In genomic region chr17:2394775-2395191, GRCh38 we compare ENCODE assay signal across 9 cellular contexts. TPM values are rescaled to one million over a fixed set of nuclear protein-coding genes. Genes with fewer than 3 reads are reported as not detected.
DNase-seq lines count a peak whose midpoint lies in the region; ATAC-seq, FAIRE-seq and TF ChIP-seq lines count a peak whose summit lies in the region.
"Had no signal": no experiment of that assay in that cellular context is flagged by ENCODE, and none has a peak within 500 bp of the region (broad histone marks: within the 10 kb centered on the region; RNA-seq: fewer than 3 reads in every experiment).

No MANE protein-coding gene starts in this region.

- 90% methylated on average over 11 of the region's 16 CpGs; no CpG with 5 or more reads in 1 of the 2 experiments for WGBS in H1 (ENCODE audit: extremely low coverage in 1 of 2, insufficient coverage in 1 of 2, insufficient read length in 1 of 2, insufficient replicate concordance in 2 of 2, low coverage in 1 of 2, low lambda C conversion rate in 2 of 2, missing lambda C conversion rate in 1 of 2), 2 experiments

- no peaks in the 10 kb centered on the region for H3K27me3 Mint-ChIP-seq in stimulated activated naive CD8-positive, alpha-beta T cell treated with anti-CD3 and anti-CD28 coated beads, Interleukin-15, Interleukin-2, amounts not matched to agents 100 ng/mL and 50 ng/mL, for 24 hours
- peaks cover 21% of the 10 kb centered on the region for H3K27me3 Mint-ChIP-seq in neural progenitor cell (ENCODE audit: insufficient read depth, low read depth)

- no peak overlapping the region for H3K56ac ChIP-seq in H1 (replicated peaks; ENCODE audit: insufficient read length, low read depth, low read length)

- no peak overlapping the region for H2AK5ac ChIP-seq in H1 (ENCODE audit: low read depth, low read length)

- CTCF ChIA-PET in H1 (lab: Charles Lee; ENCODE audit: partially characterized antibody): interaction anchor here (1.8 kb wide), 1 partner anchor 12 kb away, joined by 6 read pairs; no protein-coding TSS in a partner anchor

- peaks cover 66% of the 10 kb centered on the region for H3F3A ChIP-seq in neural progenitor cell (ENCODE audit: low read depth)

- no peak overlapping the region for H3K14ac ChIP-seq in H1 (ENCODE audit: insufficient read length)

- no peak for TF ChIP-seq POLR2A in H1 (IDR thresholded peaks at IDR 0.05; ENCODE audit: control extremely low read depth in 1 of 2, low read depth in 2 of 2, low read length in 2 of 2)

- H3K36me3 Mint-ChIP-seq in stimulated activated naive CD8-positive, alpha-beta T cell treated with anti-CD3 and anti-CD28 coated beads, Interleukin-15, Interleukin-2, amounts not matched to agents 100 ng/mL and 50 ng/mL, for 24 hours (ENCODE audit: low read depth): peaks cover 6% of the 10 kb centered on the region
- no peaks in the 10 kb centered on the region for H3K36me3 Mint-ChIP-seq in neural progenitor cell

- no peak overlapping the region for H2BK20ac ChIP-seq in H1 (ENCODE audit: low read length)

- H2BK120ac ChIP-seq in H1 (replicated peaks; ENCODE audit: low read depth, low read length): no peak overlapping the region

- H3K9me3 ChIP-seq in H1 (ENCODE audit: insufficient read depth in 2 of 2, low read depth in 1 of 2, low read length in 1 of 2): no peaks in the 10 kb centered on the region
- no peaks in the 10 kb centered on the region for H3K9me3 ChIP-seq in neural progenitor cell (ENCODE audit: low read depth)
- H3K9me3 ChIP-seq in SJCRH30 (replicated peaks): no peaks in the 10 kb centered on the region

- POLR2A ChIA-PET in H1 (lab: Charles Lee; ENCODE audit: partially characterized antibody): no interaction called here

- H2BK5ac ChIP-seq in H1 (ENCODE audit: low read depth, low read length): no peak overlapping the region

- no peak overlapping the region for H4K8ac ChIP-seq in H1 (ENCODE audit: extremely low read depth, insufficient read depth, low read length)

- H3K4me3 ChIP-seq in H1 (ENCODE audit: extremely low read depth in 1 of 4, insufficient read depth in 2 of 4, low read depth in 3 of 4, low read length in 4 of 4) (no peak overlapping the region), neural progenitor cell (no peak overlapping the region), SJCRH30 (no peak overlapping the region)

- H3K36me3 ChIP-seq in H1 (ENCODE audit: control insufficient read depth in 2 of 4, insufficient read depth in 4 of 4, low read length in 3 of 4): no peaks in the 10 kb centered on the region
- no peaks in the 10 kb centered on the region for H3K36me3 ChIP-seq in neural progenitor cell
- no peaks in the 10 kb centered on the region for H3K36me3 ChIP-seq in SJCRH30

- no peaks in the 10 kb centered on the region for H3K27me3 ChIP-seq in H1 (replicated peaks in 1 of 4; ENCODE audit: control insufficient read depth in 3 of 4, extremely low read depth in 1 of 4, insufficient read depth in 3 of 4, low read length in 3 of 4)
- H3K27me3 ChIP-seq in neural progenitor cell: no peaks in the 10 kb centered on the region
- H3K27me3 ChIP-seq in SJCRH30: no peaks in the 10 kb centered on the region

- DNase-seq in stimulated activated naive CD8-positive, alpha-beta T cell treated with anti-CD3 and anti-CD28 coated beads, Interleukin-15, Interleukin-2, amounts not matched to agents 100 U/mL and 50 U/mL, for 24 hours: no peak
- DNase-seq in H1 (ENCODE audit: low read depth in 1 of 2, low spot score in 2 of 2): no peak
- DNase-seq in neural progenitor cell (ENCODE audit: low spot score): no peak
- DNase-seq in NK-92 (lab: John Stamatoyannopoulos, UW; ENCODE audit: unreplicated experiment): no peak
- DNase-seq in activated CD4-positive, CD25-positive, alpha-beta regulatory T cell (lab: John Stamatoyannopoulos, UW): no peak
- DNase-seq in SW480 (ENCODE audit: low spot score): no peak
- no peak for DNase-seq in SJCRH30
- DNase-seq: NCI-H2081 treated with DMSO at 0.1 percent for 48 hours had no signal

- H2BK12ac ChIP-seq in H1 (ENCODE audit: low read depth, low read length): 0 out of 2 replicates have a peak overlapping the region, but pooled peaks have one; percentile 39

- no peak overlapping the region for H3K18ac ChIP-seq in H1 (ENCODE audit: extremely low read depth, low read length)

- H3K79me1 ChIP-seq in H1 (ENCODE audit: low read depth, low read length): peaks cover 28% of the 10 kb centered on the region

- peaks cover 22% of the 10 kb centered on the region for H3K23me2 ChIP-seq in H1 (ENCODE audit: low read depth, low read length)

- no peak overlapping the region for H3K23ac ChIP-seq in H1 (ENCODE audit: insufficient read length)

- TF ChIP-seq CTCF in H1 (IDR thresholded peaks at IDR 0.05; ENCODE audit: control extremely low read depth in 1 of 3, insufficient read depth in 1 of 3, low read depth in 1 of 3, low read length in 3 of 3) (no peak), neural progenitor cell (IDR thresholded peaks at IDR 0.05) (no peak)

- H3K4ac ChIP-seq in H1 (replicated peaks; ENCODE audit: insufficient read length, low read depth, low read length): no peak overlapping the region

- H3K4me3 Mint-ChIP-seq in stimulated activated naive CD8-positive, alpha-beta T cell treated with anti-CD3 and anti-CD28 coated beads, Interleukin-15, Interleukin-2, amounts not matched to agents 100 ng/mL and 50 ng/mL, for 24 hours: peak overlapping the region; percentile 84
- H3K4me3 Mint-ChIP-seq in neural progenitor cell: peak overlapping the region; percentile 84

- no peak for TF ChIP-seq RAD21 in H1 (IDR thresholded peaks at IDR 0.05 in 1 of 2, conservative IDR thresholded peaks at IDR 0.05 in 1 of 2; ENCODE audit: low read depth in 2 of 2, low read length in 2 of 2)

- no peak overlapping the region for H3K27ac Mint-ChIP-seq in stimulated activated naive CD8-positive, alpha-beta T cell treated with anti-CD3 and anti-CD28 coated beads, Interleukin-15, Interleukin-2, amounts not matched to agents 100 ng/mL and 50 ng/mL, for 24 hours
- peak overlapping the region; percentile 60 for H3K27ac Mint-ChIP-seq in neural progenitor cell

- H3K9ac ChIP-seq in H1 (replicated peaks in 1 of 4; ENCODE audit: extremely low read depth in 1 of 4, low read depth in 3 of 4, low read length in 3 of 4) (no peak overlapping the region), neural progenitor cell (no peak overlapping the region)

- H3K4me2 ChIP-seq in H1 (ENCODE audit: insufficient read depth in 1 of 2, low read depth in 2 of 2, low read length in 2 of 2) (peak overlapping the region; percentile 81 to 99; a peak in 3 of 4 replicates), neural progenitor cell (no peak overlapping the region)

- H3K9me3 Mint-ChIP-seq in stimulated activated naive CD8-positive, alpha-beta T cell treated with anti-CD3 and anti-CD28 coated beads, Interleukin-15, Interleukin-2, amounts not matched to agents 100 ng/mL and 50 ng/mL, for 24 hours: no peaks in the 10 kb centered on the region
- H3K9me3 Mint-ChIP-seq in neural progenitor cell: no peaks in the 10 kb centered on the region

- peaks cover 0 to 51% of the 10 kb centered on the region in 2 experiments; a peak in 2 of 4 replicates for H3K79me2 ChIP-seq in H1 (ENCODE audit: control insufficient read depth in 1 of 2, insufficient read depth in 2 of 2, low read length in 2 of 2)
- peaks cover 52% of the 10 kb centered on the region for H3K79me2 ChIP-seq in neural progenitor cell (ENCODE audit: low read depth)

- H2AFZ ChIP-seq in H1 (ENCODE audit: low read length) (no peak overlapping the region), neural progenitor cell (replicated peaks) (no peak overlapping the region)

- peaks cover 76% of the 10 kb centered on the region for H3K4me1 Mint-ChIP-seq in stimulated activated naive CD8-positive, alpha-beta T cell treated with anti-CD3 and anti-CD28 coated beads, Interleukin-15, Interleukin-2, amounts not matched to agents 100 ng/mL and 50 ng/mL, for 24 hours (ENCODE audit: low read depth)
- H3K4me1 Mint-ChIP-seq in neural progenitor cell: peaks cover 68% of the 10 kb centered on the region

- H2BK15ac ChIP-seq in H1 (ENCODE audit: low read length): no peak overlapping the region

- FAIRE-seq in H1 (lab: Jason Lieb, UNC): no peak

- H4K20me1 ChIP-seq in H1 (replicated peaks in 1 of 2; ENCODE audit: control insufficient read depth in 1 of 2, insufficient read depth in 2 of 2, low read length in 2 of 2): peaks cover 13 to 15% of the 10 kb centered on the region in 2 experiments
- H4K20me1 ChIP-seq in neural progenitor cell (ENCODE audit: low read depth): peaks cover 64% of the 10 kb centered on the region

- no peak for TF ChIP-seq EP300 in H1 (IDR thresholded peaks at IDR 0.05; ENCODE audit: borderline replicate concordance in 1 of 2, low read depth in 2 of 2, low read length in 2 of 2)

- H3K27ac ChIP-seq in H1 (ENCODE audit: low read depth, low read length) (no peak overlapping the region), neural progenitor cell (no peak overlapping the region), SJCRH30 (no peak overlapping the region)

- ATAC-seq in stimulated activated naive CD8-positive, alpha-beta T cell treated with anti-CD3 and anti-CD28 coated beads, Interleukin-15, Interleukin-2, amounts not matched to agents 100 U/mL and 50 U/mL, for 24 hours: no peak

- H3K4me1 ChIP-seq in H1 (replicated peaks in 1 of 4; ENCODE audit: control insufficient read depth in 3 of 4, insufficient read depth in 4 of 4, low read length in 3 of 4): peaks cover 15 to 46% (median 32%) of the 10 kb centered on the region in 4 experiments
- peaks cover 47% of the 10 kb centered on the region for H3K4me1 ChIP-seq in neural progenitor cell
- H3K4me1 ChIP-seq in SJCRH30: peaks cover 14% of the 10 kb centered on the region

- H4K5ac ChIP-seq in H1 (ENCODE audit: insufficient read length, low read depth, low read length): no peak overlapping the region

- no peak overlapping the region for H4K91ac ChIP-seq in H1 (replicated peaks; ENCODE audit: insufficient read length, low read length)

RNA-seq across cellular contexts. Expression of gene MNT, which starts 6.1 kb away (rescaled TPM):
- total RNA-seq in H1 (2021; fragmentation: NEBNext Ultra II Directional; extraction: Animal tissue kit (Norgen Biotek cat#: 25700)): 16.3 and 17.3 TPM in 2 replicates
- 5.0 and 9.0 TPM in 2 replicates for polyA plus RNA-seq in H1 (2011; rRNA removed)
- polyA plus RNA-seq in H1 (2011; cell fraction: cytosol; rRNA removed): 6.1 TPM
- 12.8 TPM for polyA plus RNA-seq in H1 (2011; cell fraction: nucleus; rRNA removed)
- polyA plus RNA-seq in H1 (2012, experiment 1 of 2): 10.9 to 15.7 TPM (median 13.9 TPM) in 4 replicates
- polyA plus RNA-seq in H1 (2012, experiment 2 of 2): 7.1 TPM
- 12.5 TPM for polyA plus RNA-seq in H1 (2013, experiment 1 of 2)
- 10.8 TPM for polyA plus RNA-seq in H1 (2013, experiment 2 of 2)
- polyA minus RNA-seq in H1 (2011; rRNA and poly(A)+ RNA removed): 3.2 and 4.2 TPM in 2 replicates
- polyA minus RNA-seq in H1 (2011; cell fraction: cytosol; rRNA and poly(A)+ RNA removed): 8.7 TPM
- polyA minus RNA-seq in H1 (2011; cell fraction: nucleus; rRNA and poly(A)+ RNA removed): 6.2 TPM
- 2.2 and 11.1 TPM in 2 replicates for total RNA-seq in neural progenitor cell (ENCODE audit: low replicate concordance)
- 8.7 and 10.1 TPM in 2 replicates for total RNA-seq in SJCRH30 (2014; rRNA removed; shearing (Covaris generic))

RNA-seq across cellular contexts. Expression of gene SGSM2, which starts 57.5 kb away (rescaled TPM):
- 38.7 and 44.5 TPM in 2 replicates for total RNA-seq in H1 (2021; fragmentation: NEBNext Ultra II Directional; extraction: Animal tissue kit (Norgen Biotek cat#: 25700))
- polyA plus RNA-seq in H1 (2011; rRNA removed): 77.7 and 93.1 TPM in 2 replicates
- 74.8 TPM for polyA plus RNA-seq in H1 (2011; cell fraction: cytosol; rRNA removed)
- polyA plus RNA-seq in H1 (2011; cell fraction: nucleus; rRNA removed): 421 TPM
- polyA plus RNA-seq in H1 (2012, experiment 1 of 2): 50.0 to 79.8 TPM (median 73.4 TPM) in 4 replicates
- polyA plus RNA-seq in H1 (2012, experiment 2 of 2): 44.8 TPM
- polyA plus RNA-seq in H1 (2013, experiment 1 of 2): 23.4 TPM
- polyA plus RNA-seq in H1 (2013, experiment 2 of 2): 21.0 TPM
- 33.4 and 41.5 TPM in 2 replicates for polyA minus RNA-seq in H1 (2011; rRNA and poly(A)+ RNA removed)
- 26.7 TPM for polyA minus RNA-seq in H1 (2011; cell fraction: cytosol; rRNA and poly(A)+ RNA removed)
- polyA minus RNA-seq in H1 (2011; cell fraction: nucleus; rRNA and poly(A)+ RNA removed): 56.2 TPM
- 39.0 and 70.7 TPM in 2 replicates for total RNA-seq in neural progenitor cell (ENCODE audit: low replicate concordance)
- 10.6 and 12.0 TPM in 2 replicates for total RNA-seq in SJCRH30 (2014; rRNA removed; shearing (Covaris generic))

RNA-seq across cellular contexts. Expression of gene TSR1, which starts 58.5 kb away (rescaled TPM):
- total RNA-seq in H1 (2021; fragmentation: NEBNext Ultra II Directional; extraction: Animal tissue kit (Norgen Biotek cat#: 25700)): 69.7 and 77.0 TPM in 2 replicates
- 14.5 and 17.1 TPM in 2 replicates for polyA plus RNA-seq in H1 (2011; rRNA removed)
- polyA plus RNA-seq in H1 (2011; cell fraction: cytosol; rRNA removed): 15.8 TPM
- 40.3 TPM for polyA plus RNA-seq in H1 (2011; cell fraction: nucleus; rRNA removed)
- polyA plus RNA-seq in H1 (2012, experiment 1 of 2): 60.2 to 78.2 TPM (median 70.7 TPM) in 4 replicates
- 7.7 TPM for polyA plus RNA-seq in H1 (2012, experiment 2 of 2)
- polyA plus RNA-seq in H1 (2013, experiment 1 of 2): 30.5 TPM
- 29.4 TPM for polyA plus RNA-seq in H1 (2013, experiment 2 of 2)
- polyA minus RNA-seq in H1 (2011; rRNA and poly(A)+ RNA removed): 32.6 and 37.5 TPM in 2 replicates
- 52.0 TPM for polyA minus RNA-seq in H1 (2011; cell fraction: cytosol; rRNA and poly(A)+ RNA removed)
- polyA minus RNA-seq in H1 (2011; cell fraction: nucleus; rRNA and poly(A)+ RNA removed): 82.5 TPM
- 42.2 and 55.0 TPM in 2 replicates for total RNA-seq in neural progenitor cell (ENCODE audit: low replicate concordance)
- total RNA-seq in SJCRH30 (2014; rRNA removed; shearing (Covaris generic)): 31.9 and 33.6 TPM in 2 replicates
